23 cellular contexts compared by ENCODE assay signal in genomic region chr7:3005257-3005656, GRCh38.
"Had no signal": no experiment of that assay in that cellular context is flagged by ENCODE, and none has a peak within 500 bp of the region (broad histone marks: within the 10 kb centered on the region; RNA-seq: fewer than 3 reads in every experiment).

No MANE protein-coding gene starts in this region.

- ATAC-seq: activated CD4-positive, alpha-beta T cell treated with anti-CD3 and anti-CD28 coated beads for 36 hours; activated CD8-positive, alpha-beta memory T cell treated with anti-CD3 and anti-CD28 coated beads, Interleukin-2, amount 10 ng/mL, durations not matched to agents 7 days and 5 days; activated naive CD4-positive, alpha-beta T cell treated with anti-CD3 and anti-CD28 coated beads, Interleukin-2, amount 50 U/mL, for 72 hours; effector memory CD8-positive, alpha-beta T cell; naive thymus-derived CD8-positive, alpha-beta T cell; right lobe of liver; SK-N-SH treated with all-trans-retinoic acid at 6 μM for 48 hours; stimulated activated effector memory CD8-positive, alpha-beta T cell treated with anti-CD3 and anti-CD28 coated beads, Interleukin-12 subunit alpha, Interleukin-12 subunit beta, amount 100 ng/mL, for 72 hours; T-cell; WTC11 had no signal

- H3K9me3 Mint-ChIP-seq: effector memory CD8-positive, alpha-beta T cell; naive thymus-derived CD8-positive, alpha-beta T cell; stimulated activated effector memory CD8-positive, alpha-beta T cell treated with anti-CD3 and anti-CD28 coated beads, Interleukin-12 subunit alpha, Interleukin-12 subunit beta, amount 100 ng/mL, for 72 hours; T-cell; WTC11 had no signal

- DNase-seq: activated CD4-positive, alpha-beta T cell treated with anti-CD3 and anti-CD28 coated beads for 36 hours; activated CD4-positive, alpha-beta T cell treated with anti-CD3 and anti-CD28 coated beads, Interleukin-2, amount 50 U/mL, for 48 hours; activated CD8-positive, alpha-beta memory T cell treated with anti-CD3 and anti-CD28 coated beads, Interleukin-2, amount 10 ng/mL, durations not matched to agents 7 days and 5 days; activated effector memory CD4-positive, alpha-beta T cell treated with anti-CD3 and anti-CD28 coated beads, Interleukin-2, amount 50 U/mL, for 16 hours; activated T-cell treated with anti-CD3 and anti-CD28 coated beads, Interleukin-2, amount 50 U/mL, for 48 hours; effector memory CD8-positive, alpha-beta T cell; foreskin fibroblast; hippocampal formation; mesendoderm; naive thymus-derived CD8-positive, alpha-beta T cell; ovary; right lobe of liver; small intestine; stimulated activated CD4-positive, alpha-beta T cell treated with anti-CD3 and anti-CD28 coated beads, Interleukin-4, amount 100 ng/mL, for 24 hours; stomach; trophoblast cell had no signal

- H3K36me3 ChIP-seq: adrenal gland, ovary, right lobe of liver, stomach had no signal

- H3K4me1 ChIP-seq: adrenal gland, right lobe of liver, stomach had no signal

- H3K27ac Mint-ChIP-seq: activated CD4-positive, alpha-beta T cell treated with anti-CD3 and anti-CD28 coated beads for 36 hours; activated CD8-positive, alpha-beta memory T cell treated with anti-CD3 and anti-CD28 coated beads, Interleukin-2, amount 10 ng/mL, durations not matched to agents 7 days and 5 days; activated naive CD4-positive, alpha-beta T cell treated with anti-CD3 and anti-CD28 coated beads, Interleukin-2, amount 50 U/mL, for 72 hours; effector memory CD8-positive, alpha-beta T cell; stimulated activated effector memory CD8-positive, alpha-beta T cell treated with anti-CD3 and anti-CD28 coated beads, Interleukin-12 subunit alpha, Interleukin-12 subunit beta, amount 100 ng/mL, for 72 hours; WTC11 had no signal

- H3K27me3 Mint-ChIP-seq: activated CD4-positive, alpha-beta T cell treated with anti-CD3 and anti-CD28 coated beads for 36 hours; activated CD8-positive, alpha-beta memory T cell treated with anti-CD3 and anti-CD28 coated beads, Interleukin-2, amount 10 ng/mL, durations not matched to agents 7 days and 5 days; effector memory CD8-positive, alpha-beta T cell; naive thymus-derived CD8-positive, alpha-beta T cell; T-cell had no signal

- H3K36me3 Mint-ChIP-seq: WTC11 had no signal

- H3K27me3 ChIP-seq: adrenal gland, ovary, right lobe of liver, stomach had no signal

- H3K4me3 ChIP-seq: adrenal gland, ovary, right lobe of liver, stomach had no signal

- H3K9me3 ChIP-seq: adrenal gland, ovary, right lobe of liver, stomach had no signal

- H3K4me3 Mint-ChIP-seq: activated CD4-positive, alpha-beta T cell treated with anti-CD3 and anti-CD28 coated beads for 36 hours; activated CD8-positive, alpha-beta memory T cell treated with anti-CD3 and anti-CD28 coated beads, Interleukin-2, amount 10 ng/mL, durations not matched to agents 7 days and 5 days; effector memory CD8-positive, alpha-beta T cell; stimulated activated effector memory CD8-positive, alpha-beta T cell treated with anti-CD3 and anti-CD28 coated beads, Interleukin-12 subunit alpha, Interleukin-12 subunit beta, amount 100 ng/mL, for 72 hours; T-cell; WTC11 had no signal

- H3K27ac ChIP-seq: adrenal gland, epithelial cell of prostate, ovary, right lobe of liver, stomach had no signal
